Comparison of ENCODE assay signal across 8 cellular contexts in the genomic region with DNA sequence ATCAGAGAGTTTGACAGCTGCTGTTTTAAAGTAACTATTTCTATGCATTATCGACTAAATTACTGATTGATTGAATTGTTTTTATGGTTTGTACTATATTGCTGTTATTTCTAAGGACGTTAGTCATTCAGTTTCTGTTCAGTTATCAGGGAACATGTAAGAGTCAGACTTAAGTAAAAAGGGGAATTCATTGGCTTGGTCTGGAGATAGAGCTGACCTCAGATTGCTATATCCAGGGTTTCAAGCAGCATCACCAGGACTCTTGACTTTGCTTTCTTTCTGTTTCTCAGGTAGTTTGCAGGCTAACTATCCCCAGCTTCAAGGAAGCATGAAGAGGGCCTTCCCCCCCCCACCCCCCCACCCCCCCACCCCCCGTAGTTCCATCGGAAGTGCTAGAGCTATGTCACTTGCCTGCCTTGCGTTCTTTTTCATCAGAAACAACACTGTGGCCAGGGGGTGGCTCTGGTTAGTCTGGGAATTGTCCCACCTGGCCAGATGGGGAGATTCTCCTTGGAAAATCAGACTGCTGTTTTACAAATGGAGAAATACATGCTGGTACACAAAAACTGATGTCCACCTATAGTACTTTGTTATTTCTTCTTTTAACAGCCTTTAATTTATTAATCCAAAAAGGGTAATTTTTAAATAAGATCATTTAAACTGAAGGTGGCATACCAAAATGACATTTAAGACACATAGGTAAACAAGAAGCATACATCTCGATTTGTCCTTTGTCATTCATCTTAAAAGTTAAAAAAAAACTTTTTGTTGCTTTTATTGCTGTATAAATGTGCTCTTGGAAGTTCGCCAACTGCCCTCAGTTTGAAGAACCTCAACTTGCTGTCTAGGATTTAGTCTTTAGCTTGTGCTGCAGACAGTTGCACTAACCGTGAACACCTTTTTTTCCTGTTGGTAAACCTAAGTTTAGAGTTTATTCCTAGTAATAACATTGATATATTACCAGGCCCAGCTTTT. TPM values are rescaled to one million over a fixed set of nuclear protein-coding genes. Genes with fewer than 3 reads are reported as not detected.
DNase-seq lines count a peak whose midpoint lies in the region; ATAC-seq and TF ChIP-seq lines count a peak whose summit lies in the region.

No MANE protein-coding gene starts in this region.

- H2AFZ ChIP-seq in SK-N-SH (ENCODE audit: low read depth) (no peak overlapping the region), smooth muscle cell (ENCODE audit: low read depth) (no peak overlapping the region)

- TF ChIP-seq EP300 in SK-N-SH (IDR thresholded peaks at IDR 0.05; ENCODE audit: borderline replicate concordance in 1 of 2, low read depth in 1 of 2, low read length in 1 of 2) = no peak

- H3K4me1 ChIP-seq in SK-N-SH (ENCODE audit: control insufficient read depth in 1 of 2, insufficient read depth in 2 of 2, low read depth in 1 of 2, low read length in 1 of 2) = peaks cover 2 to 16% of the 10 kb centered on the region in 2 experiments; a peak in 2 of 4 replicates
- peaks cover 6% of the 10 kb centered on the region for H3K4me1 ChIP-seq in smooth muscle cell (ENCODE audit: low read depth)

- H3K36me3 ChIP-seq in SK-N-SH (replicated peaks in 1 of 2; ENCODE audit: control insufficient read depth in 1 of 2, insufficient read depth in 2 of 2, low read length in 1 of 2) (peaks cover 3 to 10% of the 10 kb centered on the region in 2 experiments), smooth muscle cell (ENCODE audit: low read depth) (no peaks in the 10 kb centered on the region)

- H3K79me2 ChIP-seq in SK-N-SH (ENCODE audit: insufficient read depth) = peaks cover 99% of the 10 kb centered on the region
- peaks cover 100% of the 10 kb centered on the region for H3K79me2 ChIP-seq in smooth muscle cell (ENCODE audit: low read depth)

- no peak for ATAC-seq in SK-N-SH treated with all-trans-retinoic acid at 6 μM for 48 hours
- peak; percentile 44 for ATAC-seq in HG03039 (IDR thresholded peaks at IDR 0.05; ENCODE audit: unreplicated experiment)
- no peak for ATAC-seq in HG03108 (IDR thresholded peaks at IDR 0.05; ENCODE audit: unreplicated experiment)

- H3K27me3 ChIP-seq in SK-N-SH (ENCODE audit: insufficient read depth) (no peaks in the 10 kb centered on the region), smooth muscle cell (ENCODE audit: low read depth) (no peaks in the 10 kb centered on the region)

- no peaks in the 10 kb centered on the region for H3K9me2 ChIP-seq in SK-N-SH

- H3K4me3 ChIP-seq in SK-N-SH (ENCODE audit: low read depth in 2 of 2, low read length in 1 of 2) = no peak overlapping the region
- H3K4me3 ChIP-seq in choroid plexus epithelial cell (ENCODE audit: low read depth, low read length) = no peak overlapping the region
- H3K4me3 ChIP-seq in smooth muscle cell = no peak overlapping the region

- 77% methylated on average over 8 of the region's 8 CpGs for WGBS in SK-N-SH (ENCODE audit: low lambda C conversion rate)
- 61% methylated on average over 8 of the region's 8 CpGs for WGBS in smooth muscle cell (ENCODE audit: low lambda C conversion rate)

- H3F3A ChIP-seq in SK-N-SH (replicated peaks; ENCODE audit: insufficient read depth) (no peaks in the 10 kb centered on the region), smooth muscle cell (ENCODE audit: low read depth) (no peaks in the 10 kb centered on the region)

- H3K9ac ChIP-seq in SK-N-SH = no peak overlapping the region
- no peak overlapping the region for H3K9ac ChIP-seq in smooth muscle cell (ENCODE audit: low read depth)

- H3K9me3 ChIP-seq in SK-N-SH (no peaks in the 10 kb centered on the region), smooth muscle cell (replicated peaks; ENCODE audit: low read depth) (no peaks in the 10 kb centered on the region)

- no peak for TF ChIP-seq CTCF in SK-N-SH (IDR thresholded peaks at IDR 0.05)
- TF ChIP-seq CTCF in choroid plexus epithelial cell (conservative IDR thresholded peaks at IDR 0.05; ENCODE audit: low read depth, low read length) = no peak
- no peak for TF ChIP-seq CTCF in smooth muscle cell (IDR thresholded peaks at IDR 0.05; ENCODE audit: borderline replicate concordance, insufficient read depth, poor library complexity, severe bottlenecking)

- peaks cover 96% of the 10 kb centered on the region for H4K20me1 ChIP-seq in SK-N-SH (ENCODE audit: insufficient read depth)
- H4K20me1 ChIP-seq in smooth muscle cell (ENCODE audit: low read depth) = peaks cover 100% of the 10 kb centered on the region

- peak; percentile 14 for DNase-seq in SK-N-SH
- DNase-seq in choroid plexus epithelial cell (ENCODE audit: low read depth) = peak; percentile 57
- no peak for DNase-seq in smooth muscle cell (lab: John Stamatoyannopoulos, UW; ENCODE audit: unreplicated experiment)
- DNase-seq in HEK293T (ENCODE audit: extremely low spot score) = no peak
- DNase-seq in GF-D8 (lab: John Stamatoyannopoulos, UW) = no peak

- CTCF ChIA-PET in SK-N-SH (lab: Yijun Ruan, JAX) = interaction anchor here (1.4 to 5.4 kb wide), 4 partner anchors 12 to 219 kb away, joined by 4 to 17 read pairs (median 8); no protein-coding TSS in a partner anchor
- CTCF ChIA-PET in HEK293T (lab: Yijun Ruan, JAX) = no interaction called here

- POLR2A ChIA-PET in SK-N-SH (lab: Yijun Ruan, JAX) = interaction anchor here (0.6 to 2.2 kb wide), 4 partner anchors 10 to 158 kb away, joined by 3 to 6 read pairs (median 4); a partner anchor contains a TSS
- POLR2A ChIA-PET in HEK293T (lab: Yijun Ruan, JAX) = interaction anchor here (1.5 kb wide), 1 partner anchor 9 kb away, joined by 6 read pairs; a partner anchor contains a TSS

- no peak for TF ChIP-seq RAD21 in SK-N-SH (IDR thresholded peaks at IDR 0.05; ENCODE audit: low read length)

- H3K27ac ChIP-seq in SK-N-SH (ENCODE audit: low read depth in 2 of 2, low read length in 1 of 2) = no peak overlapping the region
- peak overlapping the region; percentile 13 for H3K27ac ChIP-seq in smooth muscle cell (ENCODE audit: low read depth)

- H3K4me2 ChIP-seq in SK-N-SH (no peak overlapping the region), smooth muscle cell (peak overlapping the region; percentile 15)

TF ChIP-seq in SK-N-SH, 30 proteins besides CTCF, POLR2A, EP300 and RAD21 (continues in another document):
- TF ChIP-seq FOXM1 (IDR thresholded peaks at IDR 0.05; ENCODE audit: low read depth) (no peak), ELF1 (IDR thresholded peaks at IDR 0.05) (no peak), TCF12 (IDR thresholded peaks at IDR 0.05) (no peak), MXI1 (IDR thresholded peaks at IDR 0.05; ENCODE audit: low read depth, low read length) (no peak), RFX5 (IDR thresholded peaks at IDR 0.05; ENCODE audit: low read length) (no peak), SIN3A (IDR thresholded peaks at IDR 0.05; ENCODE audit: borderline replicate concordance, low read depth, low read length) (no peak)
- TF ChIP-seq, protein P1, sequence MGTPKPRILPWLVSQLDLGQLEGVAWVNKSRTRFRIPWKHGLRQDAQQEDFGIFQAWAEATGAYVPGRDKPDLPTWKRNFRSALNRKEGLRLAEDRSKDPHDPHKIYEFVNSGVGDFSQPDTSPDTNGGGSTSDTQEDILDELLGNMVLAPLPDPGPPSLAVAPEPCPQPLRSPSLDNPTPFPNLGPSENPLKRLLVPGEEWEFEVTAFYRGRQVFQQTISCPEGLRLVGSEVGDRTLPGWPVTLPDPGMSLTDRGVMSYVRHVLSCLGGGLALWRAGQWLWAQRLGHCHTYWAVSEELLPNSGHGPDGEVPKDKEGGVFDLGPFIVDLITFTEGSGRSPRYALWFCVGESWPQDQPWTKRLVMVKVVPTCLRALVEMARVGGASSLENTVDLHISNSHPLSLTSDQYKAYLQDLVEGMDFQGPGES (IDR thresholded peaks at IDR 0.05; ENCODE audit: low read depth, low read length) = no peak

TF ChIP-seq in SK-N-SH treated with all-trans-retinoic acid at 6 μM for 48 hours, 23 proteins besides CTCF, POLR2A, EP300 and RAD21 (continues in another document):
- TF ChIP-seq, protein P2, sequence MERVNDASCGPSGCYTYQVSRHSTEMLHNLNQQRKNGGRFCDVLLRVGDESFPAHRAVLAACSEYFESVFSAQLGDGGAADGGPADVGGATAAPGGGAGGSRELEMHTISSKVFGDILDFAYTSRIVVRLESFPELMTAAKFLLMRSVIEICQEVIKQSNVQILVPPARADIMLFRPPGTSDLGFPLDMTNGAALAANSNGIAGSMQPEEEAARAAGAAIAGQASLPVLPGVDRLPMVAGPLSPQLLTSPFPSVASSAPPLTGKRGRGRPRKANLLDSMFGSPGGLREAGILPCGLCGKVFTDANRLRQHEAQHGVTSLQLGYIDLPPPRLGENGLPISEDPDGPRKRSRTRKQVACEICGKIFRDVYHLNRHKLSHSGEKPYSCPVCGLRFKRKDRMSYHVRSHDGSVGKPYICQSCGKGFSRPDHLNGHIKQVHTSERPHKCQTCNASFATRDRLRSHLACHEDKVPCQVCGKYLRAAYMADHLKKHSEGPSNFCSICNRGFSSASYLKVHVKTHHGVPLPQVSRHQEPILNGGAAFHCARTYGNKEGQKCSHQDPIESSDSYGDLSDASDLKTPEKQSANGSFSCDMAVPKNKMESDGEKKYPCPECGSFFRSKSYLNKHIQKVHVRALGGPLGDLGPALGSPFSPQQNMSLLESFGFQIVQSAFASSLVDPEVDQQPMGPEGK (CRISPR knock-in tag; IDR thresholded peaks at IDR 0.05; ENCODE audit: borderline replicate concordance) = no peak

TF ChIP-seq in HEK293T, 16 proteins besides CTCF, POLR2A, EP300 and RAD21 (continues in another document):
- no peak for TF ChIP-seq HDGF (IDR thresholded peaks at IDR 0.05; ENCODE audit: borderline replicate concordance)
- TF ChIP-seq ELF4 (IDR thresholded peaks at IDR 0.05) = no peak
- no peak for TF ChIP-seq ARNT (IDR thresholded peaks at IDR 0.05)
- TF ChIP-seq L3MBTL2 (conservative IDR thresholded peaks at IDR 0.05) = no peak
- no peak for TF ChIP-seq ZNF384 (IDR thresholded peaks at IDR 0.05)
- TF ChIP-seq SP1 (IDR thresholded peaks at IDR 0.05) = no peak
- TF ChIP-seq BHLHE40 (IDR thresholded peaks at IDR 0.05; ENCODE audit: borderline replicate concordance) = no peak
- no peak for TF ChIP-seq LEF1 (IDR thresholded peaks at IDR 0.05; ENCODE audit: borderline replicate concordance)
- no peak for TF ChIP-seq CTBP1 (IDR thresholded peaks at IDR 0.05; ENCODE audit: borderline replicate concordance)
- TF ChIP-seq, protein P3, sequence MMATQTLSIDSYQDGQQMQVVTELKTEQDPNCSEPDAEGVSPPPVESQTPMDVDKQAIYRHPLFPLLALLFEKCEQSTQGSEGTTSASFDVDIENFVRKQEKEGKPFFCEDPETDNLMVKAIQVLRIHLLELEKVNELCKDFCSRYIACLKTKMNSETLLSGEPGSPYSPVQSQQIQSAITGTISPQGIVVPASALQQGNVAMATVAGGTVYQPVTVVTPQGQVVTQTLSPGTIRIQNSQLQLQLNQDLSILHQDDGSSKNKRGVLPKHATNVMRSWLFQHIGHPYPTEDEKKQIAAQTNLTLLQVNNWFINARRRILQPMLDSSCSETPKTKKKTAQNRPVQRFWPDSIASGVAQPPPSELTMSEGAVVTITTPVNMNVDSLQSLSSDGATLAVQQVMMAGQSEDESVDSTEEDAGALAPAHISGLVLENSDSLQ (IDR thresholded peaks at IDR 0.05) = no peak
- no peak for TF ChIP-seq NFRKB (IDR thresholded peaks at IDR 0.05)

RNA-seq across cellular contexts. Expression of a gene that starts 9.4 kb away (rescaled TPM):
- polyA plus RNA-seq in SK-N-SH (2012; rRNA removed) (43.3 and 55.3 TPM in 2 replicates), smooth muscle cell (76.4 and 88.0 TPM in 2 replicates)
- polyA plus RNA-seq in SK-N-SH (2012; cell fraction: cytosol; rRNA removed) = 42.6 and 52.9 TPM in 2 replicates
- 41.5 and 49.7 TPM in 2 replicates for polyA plus RNA-seq in SK-N-SH (2012; cell fraction: nucleus; rRNA removed)
- total RNA-seq in smooth muscle cell = 88.9 and 137 TPM in 2 replicates

Comparison
In these comparisons a context has a peak if more than half of its experiments do, and no peak if none do; other contexts are left out.
1. DNase-seq: peak in SK-N-SH (single experiment) and choroid plexus epithelial cell (single experiment); none in smooth muscle cell (single experiment), HEK293T (single experiment) and GF-D8 (single experiment).